1 cellular context compared by ENCODE assay signal in the genomic region with DNA sequence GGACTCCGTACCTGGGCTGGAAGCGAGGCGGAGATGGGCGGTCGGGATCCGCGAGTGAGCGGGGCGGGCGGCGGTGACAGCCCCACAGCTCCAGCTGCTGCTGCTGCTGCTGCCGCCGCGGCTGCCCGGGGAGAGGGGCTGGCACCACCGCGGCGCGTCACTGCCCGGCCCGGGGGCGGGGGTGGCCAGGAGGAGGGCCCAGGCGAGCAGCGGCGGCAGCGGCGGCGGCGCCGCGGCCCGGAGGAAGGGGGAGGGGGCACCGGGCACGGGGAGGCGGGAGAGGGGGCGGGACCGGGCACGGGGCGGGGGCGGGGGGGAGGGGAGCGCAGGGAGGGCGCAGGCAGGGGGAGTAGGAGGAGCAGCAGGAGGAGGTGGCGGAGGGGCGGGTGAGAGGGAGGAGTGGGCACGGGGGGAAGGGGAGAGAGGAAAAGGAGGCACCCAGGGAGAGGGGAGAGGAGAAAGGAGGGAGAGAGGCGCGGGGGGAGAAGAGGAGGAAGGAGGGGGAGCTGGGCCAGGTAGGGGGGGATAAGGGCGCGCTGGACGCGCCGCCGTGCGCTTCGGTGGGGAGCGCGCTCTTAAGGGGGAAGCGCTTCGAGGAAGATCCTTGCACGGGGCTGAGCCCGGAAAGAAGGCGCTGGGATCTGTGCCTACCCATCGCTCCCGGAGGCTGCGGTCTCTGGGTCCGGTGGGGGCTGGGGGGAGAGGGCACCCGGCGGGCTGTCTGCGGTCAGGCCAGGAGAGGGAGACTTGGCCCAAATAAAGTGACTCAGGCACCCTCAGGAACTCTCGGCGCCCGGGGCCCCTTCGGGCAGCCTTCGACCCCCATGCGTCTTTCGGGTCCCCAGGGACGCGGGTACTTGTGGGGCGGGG.
A peak's percentile ranks its signal among the peaks of the same experiment; 100 is the strongest.
TF ChIP-seq lines count a peak whose summit lies in the region.

No MANE protein-coding gene starts in this region.

TF ChIP-seq in HEK293, 187 proteins besides CTCF, POLR2A, EP300 and RAD21 (continued from another document and continues in another):
- TF ChIP-seq ZBTB49 (tag by site-specific recombination; IDR thresholded peaks at IDR 0.05; ENCODE audit: low read depth) (no peak), ZNF433 (tag by site-specific recombination; IDR thresholded peaks at IDR 0.05; ENCODE audit: low read depth) (no peak), ZNF548 (tag by site-specific recombination; IDR thresholded peaks at IDR 0.05) (no peak), HIC1 (tag by site-specific recombination; IDR thresholded peaks at IDR 0.05) (peak; percentile 64; the same call in 1 of the 2 replicates), ZNF140 (tag by site-specific recombination; IDR thresholded peaks at IDR 0.05) (no peak), ZNF23 (tag by site-specific recombination; IDR thresholded peaks at IDR 0.05; ENCODE audit: borderline replicate concordance) (no peak), PRDM10 (tag by site-specific recombination; IDR thresholded peaks at IDR 0.05) (peak; percentile 37), ZNF426 (tag by site-specific recombination; IDR thresholded peaks at IDR 0.05) (no peak), ZNF514 (tag by site-specific recombination; IDR thresholded peaks at IDR 0.05) (no peak), MEIS1 (CRISPR knock-in tag; IDR thresholded peaks at IDR 0.05; ENCODE audit: borderline replicate concordance) (no peak), ZNF658 (tag by site-specific recombination; IDR thresholded peaks at IDR 0.05) (no peak), ZBTB17 (tag by site-specific recombination; IDR thresholded peaks at IDR 0.05) (peak; percentile 70), ZNF654 (tag by site-specific recombination; IDR thresholded peaks at IDR 0.05; ENCODE audit: low read depth) (no peak), ZNF560 (tag by site-specific recombination; IDR thresholded peaks at IDR 0.05; ENCODE audit: borderline replicate concordance) (no peak), ZNF416 (tag by site-specific recombination; IDR thresholded peaks at IDR 0.05) (no peak), ZNF223 (tag by site-specific recombination; IDR thresholded peaks at IDR 0.05) (no peak), ZNF510 (tag by site-specific recombination; IDR thresholded peaks at IDR 0.05; ENCODE audit: insufficient replicate concordance) (no peak), ZNF311 (tag by site-specific recombination; IDR thresholded peaks at IDR 0.05; ENCODE audit: borderline replicate concordance) (no peak), ZNF302 (tag by site-specific recombination; IDR thresholded peaks at IDR 0.05; ENCODE audit: low read depth) (no peak), ZNF664 (tag by site-specific recombination; IDR thresholded peaks at IDR 0.05) (no peak), TCF7L2 (IDR thresholded peaks at IDR 0.05; ENCODE audit: borderline replicate concordance, low read depth, low read length) (no peak), ZNF558 (tag by site-specific recombination; IDR thresholded peaks at IDR 0.05) (no peak), ZBTB26 (tag by site-specific recombination; optimal IDR thresholded peaks at IDR 0.05) (peak; percentile 84), ZNF626 (tag by site-specific recombination; IDR thresholded peaks at IDR 0.05) (no peak)
- TF ChIP-seq, protein P1, sequence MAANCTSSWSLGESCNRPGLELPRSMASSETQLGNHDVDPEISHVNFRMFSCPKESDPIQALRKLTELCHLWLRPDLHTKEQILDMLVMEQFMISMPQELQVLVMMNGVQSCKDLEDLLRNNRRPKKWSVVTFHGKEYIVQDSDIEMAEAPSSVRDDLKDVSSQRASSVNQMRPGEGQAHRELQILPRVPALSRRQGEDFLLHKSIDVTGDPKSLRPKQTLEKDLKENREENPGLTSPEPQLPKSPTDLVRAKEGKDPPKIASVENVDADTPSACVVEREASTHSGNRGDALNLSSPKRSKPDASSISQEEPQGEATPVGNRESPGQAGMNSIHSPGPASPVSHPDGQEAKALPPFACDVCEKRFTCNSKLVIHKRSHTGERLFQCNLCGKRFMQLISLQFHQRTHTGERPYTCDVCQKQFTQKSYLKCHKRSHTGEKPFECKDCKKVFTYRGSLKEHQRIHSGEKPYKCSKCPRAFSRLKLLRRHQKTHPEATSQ (tag by site-specific recombination; IDR thresholded peaks at IDR 0.05) = no peak
- TF ChIP-seq, protein P2, sequence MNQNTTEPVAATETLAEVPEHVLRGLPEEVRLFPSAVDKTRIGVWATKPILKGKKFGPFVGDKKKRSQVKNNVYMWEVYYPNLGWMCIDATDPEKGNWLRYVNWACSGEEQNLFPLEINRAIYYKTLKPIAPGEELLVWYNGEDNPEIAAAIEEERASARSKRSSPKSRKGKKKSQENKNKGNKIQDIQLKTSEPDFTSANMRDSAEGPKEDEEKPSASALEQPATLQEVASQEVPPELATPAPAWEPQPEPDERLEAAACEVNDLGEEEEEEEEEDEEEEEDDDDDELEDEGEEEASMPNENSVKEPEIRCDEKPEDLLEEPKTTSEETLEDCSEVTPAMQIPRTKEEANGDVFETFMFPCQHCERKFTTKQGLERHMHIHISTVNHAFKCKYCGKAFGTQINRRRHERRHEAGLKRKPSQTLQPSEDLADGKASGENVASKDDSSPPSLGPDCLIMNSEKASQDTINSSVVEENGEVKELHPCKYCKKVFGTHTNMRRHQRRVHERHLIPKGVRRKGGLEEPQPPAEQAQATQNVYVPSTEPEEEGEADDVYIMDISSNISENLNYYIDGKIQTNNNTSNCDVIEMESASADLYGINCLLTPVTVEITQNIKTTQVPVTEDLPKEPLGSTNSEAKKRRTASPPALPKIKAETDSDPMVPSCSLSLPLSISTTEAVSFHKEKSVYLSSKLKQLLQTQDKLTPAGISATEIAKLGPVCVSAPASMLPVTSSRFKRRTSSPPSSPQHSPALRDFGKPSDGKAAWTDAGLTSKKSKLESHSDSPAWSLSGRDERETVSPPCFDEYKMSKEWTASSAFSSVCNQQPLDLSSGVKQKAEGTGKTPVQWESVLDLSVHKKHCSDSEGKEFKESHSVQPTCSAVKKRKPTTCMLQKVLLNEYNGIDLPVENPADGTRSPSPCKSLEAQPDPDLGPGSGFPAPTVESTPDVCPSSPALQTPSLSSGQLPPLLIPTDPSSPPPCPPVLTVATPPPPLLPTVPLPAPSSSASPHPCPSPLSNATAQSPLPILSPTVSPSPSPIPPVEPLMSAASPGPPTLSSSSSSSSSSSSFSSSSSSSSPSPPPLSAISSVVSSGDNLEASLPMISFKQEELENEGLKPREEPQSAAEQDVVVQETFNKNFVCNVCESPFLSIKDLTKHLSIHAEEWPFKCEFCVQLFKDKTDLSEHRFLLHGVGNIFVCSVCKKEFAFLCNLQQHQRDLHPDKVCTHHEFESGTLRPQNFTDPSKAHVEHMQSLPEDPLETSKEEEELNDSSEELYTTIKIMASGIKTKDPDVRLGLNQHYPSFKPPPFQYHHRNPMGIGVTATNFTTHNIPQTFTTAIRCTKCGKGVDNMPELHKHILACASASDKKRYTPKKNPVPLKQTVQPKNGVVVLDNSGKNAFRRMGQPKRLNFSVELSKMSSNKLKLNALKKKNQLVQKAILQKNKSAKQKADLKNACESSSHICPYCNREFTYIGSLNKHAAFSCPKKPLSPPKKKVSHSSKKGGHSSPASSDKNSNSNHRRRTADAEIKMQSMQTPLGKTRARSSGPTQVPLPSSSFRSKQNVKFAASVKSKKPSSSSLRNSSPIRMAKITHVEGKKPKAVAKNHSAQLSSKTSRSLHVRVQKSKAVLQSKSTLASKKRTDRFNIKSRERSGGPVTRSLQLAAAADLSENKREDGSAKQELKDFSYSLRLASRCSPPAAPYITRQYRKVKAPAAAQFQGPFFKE (tag by site-specific recombination; IDR thresholded peaks at IDR 0.05; ENCODE audit: borderline replicate concordance) = no peak
- TF ChIP-seq, protein P3, sequence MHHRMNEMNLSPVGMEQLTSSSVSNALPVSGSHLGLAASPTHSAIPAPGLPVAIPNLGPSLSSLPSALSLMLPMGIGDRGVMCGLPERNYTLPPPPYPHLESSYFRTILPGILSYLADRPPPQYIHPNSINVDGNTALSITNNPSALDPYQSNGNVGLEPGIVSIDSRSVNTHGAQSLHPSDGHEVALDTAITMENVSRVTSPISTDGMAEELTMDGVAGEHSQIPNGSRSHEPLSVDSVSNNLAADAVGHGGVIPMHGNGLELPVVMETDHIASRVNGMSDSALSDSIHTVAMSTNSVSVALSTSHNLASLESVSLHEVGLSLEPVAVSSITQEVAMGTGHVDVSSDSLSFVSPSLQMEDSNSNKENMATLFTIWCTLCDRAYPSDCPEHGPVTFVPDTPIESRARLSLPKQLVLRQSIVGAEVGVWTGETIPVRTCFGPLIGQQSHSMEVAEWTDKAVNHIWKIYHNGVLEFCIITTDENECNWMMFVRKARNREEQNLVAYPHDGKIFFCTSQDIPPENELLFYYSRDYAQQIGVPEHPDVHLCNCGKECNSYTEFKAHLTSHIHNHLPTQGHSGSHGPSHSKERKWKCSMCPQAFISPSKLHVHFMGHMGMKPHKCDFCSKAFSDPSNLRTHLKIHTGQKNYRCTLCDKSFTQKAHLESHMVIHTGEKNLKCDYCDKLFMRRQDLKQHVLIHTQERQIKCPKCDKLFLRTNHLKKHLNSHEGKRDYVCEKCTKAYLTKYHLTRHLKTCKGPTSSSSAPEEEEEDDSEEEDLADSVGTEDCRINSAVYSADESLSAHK (tag by site-specific recombination; IDR thresholded peaks at IDR 0.05) = 0 out of 2 replicates have a peak, but pooled peaks have one; percentile 28
- TF ChIP-seq, protein P4, sequence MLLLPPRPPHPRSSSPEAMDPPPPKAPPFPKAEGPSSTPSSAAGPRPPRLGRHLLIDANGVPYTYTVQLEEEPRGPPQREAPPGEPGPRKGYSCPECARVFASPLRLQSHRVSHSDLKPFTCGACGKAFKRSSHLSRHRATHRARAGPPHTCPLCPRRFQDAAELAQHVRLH (tag by site-specific recombination; IDR thresholded peaks at IDR 0.05) = no peak
- TF ChIP-seq, protein P5, sequence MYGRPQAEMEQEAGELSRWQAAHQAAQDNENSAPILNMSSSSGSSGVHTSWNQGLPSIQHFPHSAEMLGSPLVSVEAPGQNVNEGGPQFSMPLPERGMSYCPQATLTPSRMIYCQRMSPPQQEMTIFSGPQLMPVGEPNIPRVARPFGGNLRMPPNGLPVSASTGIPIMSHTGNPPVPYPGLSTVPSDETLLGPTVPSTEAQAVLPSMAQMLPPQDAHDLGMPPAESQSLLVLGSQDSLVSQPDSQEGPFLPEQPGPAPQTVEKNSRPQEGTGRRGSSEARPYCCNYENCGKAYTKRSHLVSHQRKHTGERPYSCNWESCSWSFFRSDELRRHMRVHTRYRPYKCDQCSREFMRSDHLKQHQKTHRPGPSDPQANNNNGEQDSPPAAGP (tag by site-specific recombination; IDR thresholded peaks at IDR 0.05) = peak; percentile 42; the same call in 1 of the 2 replicates
